25 cellular contexts compared by ENCODE assay signal in the genomic region with DNA sequence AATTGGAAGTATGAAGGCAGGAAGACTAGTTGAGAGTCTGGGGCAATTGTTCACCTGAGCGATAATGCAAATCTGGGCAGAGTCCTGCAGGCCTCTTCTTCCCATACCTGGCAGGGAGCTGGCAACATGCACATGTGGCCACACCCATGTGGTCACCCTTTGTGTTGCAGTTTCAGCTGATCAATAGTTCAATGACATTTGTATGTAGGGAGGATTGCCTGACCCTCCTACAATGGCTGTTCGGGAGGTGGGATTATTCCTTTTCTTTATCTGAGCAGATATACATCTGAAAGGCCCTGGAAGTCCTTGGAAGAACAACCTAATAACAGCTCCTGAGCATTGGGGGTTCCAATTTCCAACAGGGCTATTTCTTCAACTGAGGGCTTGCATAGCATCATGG.
"Had no signal": no experiment of that assay in that cellular context is flagged by ENCODE, and none has a peak within 500 bp of the region (broad histone marks: within the 10 kb centered on the region; RNA-seq: fewer than 3 reads in every experiment).

No MANE protein-coding gene starts in this region.

- H3K9me3 ChIP-seq: esophagus muscularis mucosa, gastroesophageal sphincter, heart right ventricle, lower lobe of right lung, psoas muscle, sigmoid colon, stomach, thyroid gland had no signal

- H3K4me1 Mint-ChIP-seq: natural killer cell; stimulated activated effector memory CD8-positive, alpha-beta T cell treated with anti-CD3 and anti-CD28 coated beads, Interleukin-12 subunit alpha, Interleukin-12 subunit beta, amount 100 ng/mL, for 72 hours had no signal

- DNase-seq: dermis blood vessel endothelial cell; effector memory CD4-positive, alpha-beta T cell; foreskin keratinocyte; heart right ventricle; hippocampal formation; left ventricle myocardium superior; lower lobe of right lung; natural killer cell; posterior cingulate gyrus; psoas muscle; right cardiac atrium; sigmoid colon; stimulated activated CD4-positive, alpha-beta T cell treated with anti-CD3 and anti-CD28 coated beads, Interleukin-2, amount 100 ng/mL, for 24 hours; stimulated activated CD4-positive, alpha-beta T cell treated with anti-CD3 and anti-CD28 coated beads, Interleukin-4, amount 100 ng/mL, for 24 hours; stimulated activated naive CD4-positive, alpha-beta T cell treated with Interleukin-2 at 50 U/mL for 16 hours; stomach had no signal

- H3K36me3 Mint-ChIP-seq: natural killer cell; stimulated activated effector memory CD8-positive, alpha-beta T cell treated with anti-CD3 and anti-CD28 coated beads, Interleukin-12 subunit alpha, Interleukin-12 subunit beta, amount 100 ng/mL, for 72 hours; type B pancreatic cell had no signal

- H3K36me3 ChIP-seq: esophagus muscularis mucosa, gastroesophageal sphincter, heart right ventricle, lower lobe of right lung, sigmoid colon, stomach, thyroid gland had no signal

- H3K4me3 ChIP-seq: coronary artery, esophagus muscularis mucosa, gastroesophageal sphincter, heart right ventricle, lower lobe of right lung, psoas muscle, sigmoid colon, stomach, thyroid gland had no signal

- H3K27me3 Mint-ChIP-seq: type B pancreatic cell had no signal

- H3K27ac Mint-ChIP-seq: natural killer cell; stimulated activated effector memory CD8-positive, alpha-beta T cell treated with anti-CD3 and anti-CD28 coated beads, Interleukin-12 subunit alpha, Interleukin-12 subunit beta, amount 100 ng/mL, for 72 hours had no signal

- H3K27ac ChIP-seq: coronary artery, esophagus muscularis mucosa, foreskin keratinocyte, gastroesophageal sphincter, heart right ventricle, lower lobe of right lung, psoas muscle, sigmoid colon, stomach, thyroid gland had no signal

- FAIRE-seq: endothelial cell of umbilical vein, keratinocyte had no signal

- H3K9me3 Mint-ChIP-seq: natural killer cell; neural crest cell; stimulated activated effector memory CD8-positive, alpha-beta T cell treated with anti-CD3 and anti-CD28 coated beads, Interleukin-12 subunit alpha, Interleukin-12 subunit beta, amount 100 ng/mL, for 72 hours; type B pancreatic cell had no signal

- ATAC-seq: foreskin keratinocyte; heart right ventricle; left ventricle myocardium superior; lower lobe of right lung; natural killer cell; psoas muscle; right cardiac atrium; stimulated activated effector memory CD8-positive, alpha-beta T cell treated with anti-CD3 and anti-CD28 coated beads, Interleukin-12 subunit alpha, Interleukin-12 subunit beta, amount 100 ng/mL, for 72 hours had no signal

- H3K4me3 Mint-ChIP-seq: natural killer cell; neural crest cell; stimulated activated effector memory CD8-positive, alpha-beta T cell treated with anti-CD3 and anti-CD28 coated beads, Interleukin-12 subunit alpha, Interleukin-12 subunit beta, amount 100 ng/mL, for 72 hours; type B pancreatic cell had no signal

- H3K4me1 ChIP-seq: esophagus muscularis mucosa, foreskin keratinocyte, gastroesophageal sphincter, lower lobe of right lung, psoas muscle, sigmoid colon, stomach, thyroid gland had no signal

- H3K27me3 ChIP-seq: esophagus muscularis mucosa, foreskin keratinocyte, gastroesophageal sphincter, heart right ventricle, sigmoid colon, stomach, thyroid gland had no signal
